In genomic region chr2:34519659-34520058, GRCh38 we compare ENCODE assay signal across 1 cellular context.
TF ChIP-seq lines count a peak whose summit lies in the region.

No MANE protein-coding gene starts in this region.

TF ChIP-seq in WTC11, 78 proteins besides CTCF, POLR2A, EP300 and RAD21 (continued from another document):
- TF ChIP-seq ZSCAN18 (CRISPR knock-in tag; IDR thresholded peaks at IDR 0.05): no peak
- no peak for TF ChIP-seq ATF1 (CRISPR knock-in tag; IDR thresholded peaks at IDR 0.05)
- TF ChIP-seq HMGA2 (CRISPR knock-in tag; IDR thresholded peaks at IDR 0.05): no peak
- no peak for TF ChIP-seq SMAD3 (CRISPR knock-in tag; IDR thresholded peaks at IDR 0.05; ENCODE audit: borderline replicate concordance)
- peak; percentile 97 for TF ChIP-seq ZNF317 (CRISPR knock-in tag; IDR thresholded peaks at IDR 0.05; ENCODE audit: borderline replicate concordance, low read depth)
